ENCODE assay signal across 19 cellular contexts in the genomic region with DNA sequence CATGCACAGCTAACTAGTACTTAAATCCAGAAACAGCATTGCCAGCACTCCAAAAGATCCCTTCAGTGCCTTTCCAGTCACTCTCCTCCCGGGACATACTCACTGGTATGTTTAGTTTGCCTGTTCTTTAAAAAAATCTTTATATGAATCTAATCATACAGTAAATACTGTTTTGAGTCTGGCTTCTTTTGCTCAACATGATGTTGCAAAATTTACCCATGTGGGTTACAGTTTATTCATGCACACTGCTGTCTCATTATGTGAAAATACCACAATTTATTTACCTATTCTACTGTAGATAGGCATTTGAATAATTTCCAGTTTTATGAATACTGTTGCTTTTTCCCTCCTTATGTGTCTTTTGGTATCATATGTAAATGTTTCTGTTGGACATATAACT. TPM values are rescaled to one million over a fixed set of nuclear protein-coding genes. Genes with fewer than 3 reads are reported as not detected.
DNase-seq lines count a peak whose midpoint lies in the region; ATAC-seq, FAIRE-seq and TF ChIP-seq lines count a peak whose summit lies in the region.
"Had no signal": no experiment of that assay in that cellular context is flagged by ENCODE, and none has a peak within 500 bp of the region (broad histone marks: within the 10 kb centered on the region; RNA-seq: fewer than 3 reads in every experiment).

No MANE protein-coding gene starts in this region.

- H3K4me1 Mint-ChIP-seq in activated naive CD8-positive, alpha-beta T cell (ENCODE audit: low read depth): peaks cover 87% of the 10 kb centered on the region
- peaks cover 87% of the 10 kb centered on the region for H3K4me1 Mint-ChIP-seq in activated naive CD8-positive, alpha-beta T cell treated with anti-CD3 and anti-CD28 coated beads, Interleukin-2, amount 50 U/mL, for 24 hours
- H3K4me1 Mint-ChIP-seq in T-cell: peaks cover 86 to 89% (median 86%) of the 10 kb centered on the region in 3 donors

- POLR2A ChIA-PET in T-cell (lab: Charles Lee): no interaction called here

- H3K9me3 Mint-ChIP-seq in activated naive CD8-positive, alpha-beta T cell (ENCODE audit: low read depth): no peaks in the 10 kb centered on the region
- peaks cover 7% of the 10 kb centered on the region for H3K9me3 Mint-ChIP-seq in activated naive CD8-positive, alpha-beta T cell treated with anti-CD3 and anti-CD28 coated beads, Interleukin-2, amount 50 U/mL, for 24 hours
- no peaks in the 10 kb centered on the region for H3K9me3 Mint-ChIP-seq in T-cell
- H3K9me3 Mint-ChIP-seq: CD4-positive, alpha-beta memory T cell had no signal

- no peaks in the 10 kb centered on the region for H3K27me3 Mint-ChIP-seq in activated naive CD8-positive, alpha-beta T cell
- H3K27me3 Mint-ChIP-seq in activated naive CD8-positive, alpha-beta T cell treated with anti-CD3 and anti-CD28 coated beads, Interleukin-2, amount 50 U/mL, for 24 hours: no peaks in the 10 kb centered on the region
- no peaks in the 10 kb centered on the region for H3K27me3 Mint-ChIP-seq in T-cell
- H3K27me3 Mint-ChIP-seq: B cell; CD4-positive, alpha-beta memory T cell; IgD-negative memory B cell had no signal

- no peak for FAIRE-seq in frontal cortex (lab: Jason Lieb, UNC)

- CTCF ChIA-PET in T-cell (lab: Charles Lee): no interaction called here

- no peak for TF ChIP-seq CTCF in fibroblast of villous mesenchyme (IDR thresholded peaks at IDR 0.05; ENCODE audit: insufficient read depth, low read depth, low read length)

- peaks cover 19% of the 10 kb centered on the region for H3K36me3 Mint-ChIP-seq in activated naive CD8-positive, alpha-beta T cell
- peaks cover 75% of the 10 kb centered on the region for H3K36me3 Mint-ChIP-seq in activated naive CD8-positive, alpha-beta T cell treated with anti-CD3 and anti-CD28 coated beads, Interleukin-2, amount 50 U/mL, for 24 hours (ENCODE audit: low read depth)
- H3K36me3 Mint-ChIP-seq in T-cell: peaks cover 53% of the 10 kb centered on the region

- ATAC-seq in activated naive CD8-positive, alpha-beta T cell treated with anti-CD3 and anti-CD28 coated beads, Interleukin-2, amount 50 U/mL, for 24 hours: no peak
- ATAC-seq in T-cell (replicated peaks in 1 of 4): no peak

- no peak for DNase-seq in activated naive CD8-positive, alpha-beta T cell treated with anti-CD3 and anti-CD28 coated beads, Interleukin-2, amount 50 U/mL, for 24 hours
- no peak for DNase-seq in T-cell
- peak; percentile 22 for DNase-seq in fibroblast of villous mesenchyme (ENCODE audit: low read depth)
- DNase-seq in NCI-H226: no peak
- no peak for DNase-seq in glomerular visceral epithelial cell (ENCODE audit: extremely low spot score)
- no peak for DNase-seq in frontal cortex (ENCODE audit: low spot score in 2 of 2)
- DNase-seq: CD4-positive, alpha-beta memory T cell; DMS79; GM23248; HCEC 1CT; Kasumi-1; NCI-H187 treated with DMSO at 0.1 percent for 48 hours; NCI-H446; NCI-H69; OCI-M1; SJCRH30 had no signal

- peak overlapping the region; percentile 62 for H3K27ac Mint-ChIP-seq in activated naive CD8-positive, alpha-beta T cell
- no peak overlapping the region for H3K27ac Mint-ChIP-seq in activated naive CD8-positive, alpha-beta T cell treated with anti-CD3 and anti-CD28 coated beads, Interleukin-2, amount 50 U/mL, for 24 hours
- peak overlapping the region; percentile 11 to 61 for H3K27ac Mint-ChIP-seq in T-cell
- H3K27ac Mint-ChIP-seq: B cell, IgD-negative memory B cell had no signal

- H3K4me3 Mint-ChIP-seq in activated naive CD8-positive, alpha-beta T cell: peak overlapping the region; percentile 79
- H3K4me3 Mint-ChIP-seq in activated naive CD8-positive, alpha-beta T cell treated with anti-CD3 and anti-CD28 coated beads, Interleukin-2, amount 50 U/mL, for 24 hours: no peak overlapping the region
- H3K4me3 Mint-ChIP-seq in T-cell: peak overlapping the region in 1 of 3 donors; percentile 9
- H3K4me3 Mint-ChIP-seq: B cell, IgD-negative memory B cell had no signal

- H3K4me3 ChIP-seq in fibroblast of villous mesenchyme (ENCODE audit: low read depth, low read length): no peak overlapping the region
- H3K4me3 ChIP-seq: GM23248, SJCRH30 had no signal

RNA-seq across cellular contexts. Expression of gene NDFIP1, which starts 13.5 kb away (rescaled TPM):
- total RNA-seq in T-cell (100 to 1,000 TPM in 2 of 5 donors, 10 to 100 TPM in 3; 76.3 to 194 (median 90.8) TPM), fibroblast of villous mesenchyme (92.0 and 124 TPM in 2 replicates), frontal cortex (115 TPM)
